Comparison of ENCODE assay signal across 8 cellular contexts in the genomic region with DNA sequence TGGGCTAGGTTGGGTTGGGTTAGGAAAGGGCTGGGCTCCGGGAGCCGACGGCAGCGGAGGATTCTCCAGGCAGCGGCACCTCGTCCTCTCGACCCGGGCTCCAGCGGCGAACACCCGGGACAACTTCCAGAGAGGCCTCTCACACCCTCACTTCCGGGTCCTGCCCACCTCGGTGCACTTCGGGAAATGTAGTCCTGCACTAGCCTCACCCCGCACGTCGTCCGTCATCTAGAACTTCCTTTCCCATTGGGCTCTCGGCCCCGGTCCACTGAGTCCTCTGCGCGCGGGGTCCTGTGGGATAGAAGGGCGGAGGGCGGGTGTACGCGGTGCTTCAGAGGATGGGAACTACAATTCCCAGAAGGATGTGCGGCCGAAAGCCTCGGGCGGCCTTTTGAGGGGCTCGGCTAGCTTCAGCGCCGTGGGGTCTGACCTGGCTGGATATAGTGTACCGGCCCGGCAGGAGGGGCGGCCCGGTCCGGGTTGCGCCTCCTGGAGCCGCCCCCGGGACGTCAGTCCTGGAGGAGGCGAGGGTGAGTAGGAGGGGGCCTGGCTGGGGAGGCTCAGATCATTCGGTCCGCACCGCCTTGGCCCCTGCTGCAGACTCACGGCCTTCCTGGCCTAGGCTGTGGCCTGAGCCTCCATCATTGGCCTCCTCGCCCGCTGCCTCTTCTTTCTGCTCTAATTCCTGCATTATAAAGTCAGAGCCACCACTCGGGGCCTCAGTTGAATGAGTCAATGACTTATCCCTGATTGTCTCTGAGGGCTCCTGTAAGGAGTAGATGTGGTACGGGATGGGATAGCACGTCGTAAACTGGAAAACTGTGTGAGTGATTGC. TPM values are rescaled to one million over a fixed set of nuclear protein-coding genes. Genes with fewer than 3 reads are reported as not detected.
DNase-seq lines count a peak whose midpoint lies in the region; ATAC-seq, FAIRE-seq and TF ChIP-seq lines count a peak whose summit lies in the region.

A gene (minus strand): TSS at position 114 of the 835 bp plus-strand sequence. CDS start 160 bp downstream, outside the sequence.
A gene with protein sequence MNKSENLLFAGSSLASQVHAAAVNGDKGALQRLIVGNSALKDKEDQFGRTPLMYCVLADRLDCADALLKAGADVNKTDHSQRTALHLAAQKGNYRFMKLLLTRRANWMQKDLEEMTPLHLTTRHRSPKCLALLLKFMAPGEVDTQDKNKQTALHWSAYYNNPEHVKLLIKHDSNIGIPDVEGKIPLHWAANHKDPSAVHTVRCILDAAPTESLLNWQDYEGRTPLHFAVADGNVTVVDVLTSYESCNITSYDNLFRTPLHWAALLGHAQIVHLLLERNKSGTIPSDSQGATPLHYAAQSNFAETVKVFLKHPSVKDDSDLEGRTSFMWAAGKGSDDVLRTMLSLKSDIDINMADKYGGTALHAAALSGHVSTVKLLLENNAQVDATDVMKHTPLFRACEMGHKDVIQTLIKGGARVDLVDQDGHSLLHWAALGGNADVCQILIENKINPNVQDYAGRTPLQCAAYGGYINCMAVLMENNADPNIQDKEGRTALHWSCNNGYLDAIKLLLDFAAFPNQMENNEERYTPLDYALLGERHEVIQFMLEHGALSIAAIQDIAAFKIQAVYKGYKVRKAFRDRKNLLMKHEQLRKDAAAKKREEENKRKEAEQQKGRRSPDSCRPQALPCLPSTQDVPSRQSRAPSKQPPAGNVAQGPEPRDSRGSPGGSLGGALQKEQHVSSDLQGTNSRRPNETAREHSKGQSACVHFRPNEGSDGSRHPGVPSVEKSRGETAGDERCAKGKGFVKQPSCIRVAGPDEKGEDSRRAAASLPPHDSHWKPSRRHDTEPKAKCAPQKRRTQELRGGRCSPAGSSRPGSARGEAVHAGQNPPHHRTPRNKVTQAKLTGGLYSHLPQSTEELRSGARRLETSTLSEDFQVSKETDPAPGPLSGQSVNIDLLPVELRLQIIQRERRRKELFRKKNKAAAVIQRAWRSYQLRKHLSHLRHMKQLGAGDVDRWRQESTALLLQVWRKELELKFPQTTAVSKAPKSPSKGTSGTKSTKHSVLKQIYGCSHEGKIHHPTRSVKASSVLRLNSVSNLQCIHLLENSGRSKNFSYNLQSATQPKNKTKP (plus strand): TSS at position 357 of the 835 bp plus-strand sequence. CDS start 5,279 bp downstream, outside the sequence.

- no peaks in the 10 kb centered on the region for H3K27me3 ChIP-seq in Loucy (ENCODE audit: insufficient read depth, low read length, poor library complexity, severe bottlenecking)

- no peaks in the 10 kb centered on the region for H3K27me3 Mint-ChIP-seq in natural killer cell (ENCODE audit: low read depth in 2 of 2)

- H3K9me3 ChIP-seq in Loucy (ENCODE audit: insufficient read depth, low read depth, low read length): no peaks in the 10 kb centered on the region

- H3K27ac Mint-ChIP-seq in natural killer cell: peak within 1 kb of the TSS; percentile 95 to 99

- peak within 1 kb of the TSS; percentile 91 for H3K4me3 ChIP-seq in Loucy (ENCODE audit: low read length, poor library complexity, severe bottlenecking)

- no peaks in the 10 kb centered on the region for H3K36me3 ChIP-seq in Loucy (ENCODE audit: insufficient read depth, low read length)

- H3K9me3 Mint-ChIP-seq in natural killer cell: no peaks in the 10 kb centered on the region

- H3K4me3 Mint-ChIP-seq in natural killer cell: peak within 1 kb of the TSS; percentile 99

- peaks cover 46 to 47% of the 10 kb centered on the region in 2 donors for H3K4me1 Mint-ChIP-seq in natural killer cell

- no peaks in the 10 kb centered on the region for H3K9me2 ChIP-seq in Loucy (replicated peaks; ENCODE audit: low read depth, low read length)

- peak within 1 kb of the TSS; percentile 94 for H3K4me2 ChIP-seq in Loucy (ENCODE audit: low read depth, low read length, poor library complexity, severe bottlenecking)

- ATAC-seq in natural killer cell: peak; percentile 97 to 100 (median 98)

- H2AFZ ChIP-seq in Loucy (ENCODE audit: low read length): peak within 1 kb of the TSS; percentile 79

- H3K79me2 ChIP-seq in Loucy (ENCODE audit: insufficient read depth, low read length): peaks cover 59% of the 10 kb centered on the region

- no peaks in the 10 kb centered on the region for H3K36me3 Mint-ChIP-seq in natural killer cell

- peaks cover 32% of the 10 kb centered on the region for H4K20me1 ChIP-seq in Loucy (ENCODE audit: insufficient read depth, low read length, poor library complexity, severe bottlenecking)

- no peak for TF ChIP-seq CTCF in Loucy (conservative IDR thresholded peaks at IDR 0.05; ENCODE audit: low read length)
- TF ChIP-seq CTCF in natural killer cell (IDR thresholded peaks at IDR 0.05): no peak

- peak within 1 kb of the TSS; percentile 92 for H3K9ac ChIP-seq in Loucy (ENCODE audit: low read depth, low read length, poor library complexity, severe bottlenecking)

- intact Hi-C loops in natural killer cell (cut with micrococcal nuclease): loop anchor here (1.0 to 2.0 kb wide), 3 partner anchors 70 to 1042 kb away; no protein-coding TSS in a partner anchor

- TF ChIP-seq POLR2A in H54 (IDR thresholded peaks at IDR 0.05; ENCODE audit: low read depth, low read length) (peak; percentile 80), Raji (IDR thresholded peaks at IDR 0.05; ENCODE audit: insufficient read depth, low read depth, low read length) (peak; percentile 91)

- H3F3A ChIP-seq in Loucy (ENCODE audit: low read depth): no peaks in the 10 kb centered on the region

- H3K4me1 ChIP-seq in Loucy (ENCODE audit: insufficient read depth, low read length, poor library complexity, severe bottlenecking): peaks cover 35% of the 10 kb centered on the region

- DNase-seq in EL (peak; percentile 100), H54 (ENCODE audit: insufficient read length, low spot score) (peak; percentile 84), fibroblast of peridontal ligament (ENCODE audit: extremely low read depth) (peak; percentile 98), natural killer cell (peak; percentile 91)
- DNase-seq in activated T-helper 9 cell treated with anti-CD3 and anti-CD28 coated beads, Interleukin-2, amount 50 U/mL, for 16 hours (ENCODE audit: low read depth): peak; percentile 93
- DNase-seq in stimulated activated naive CD4-positive, alpha-beta T cell treated with Interleukin-2 at 50 U/mL for 16 hours (lab: John Stamatoyannopoulos, UW): peak; percentile 98

- peak; percentile 98 for FAIRE-seq in H54 (lab: Jason Lieb, UNC)

RNA-seq across cellular contexts. Expression of the first gene that starts in this region (rescaled TPM):
- total RNA-seq in natural killer cell: 10 to 100 TPM; 14.2 to 15.4 (median 15.1) TPM

RNA-seq across cellular contexts. Expression of the second gene that starts in this region (rescaled TPM):
- 10 to 100 TPM; 24.5 to 30.6 (median 27.4) TPM for total RNA-seq in natural killer cell

Comparison
In these comparisons a context has a peak if more than half of its experiments do, and no peak if none do; other contexts are left out.
1. Peak in every context shown above with its lines: DNase-seq, ATAC-seq and H3K4me3 ChIP-seq.